2 cellular contexts compared by ENCODE assay signal in genomic region chr2:65638438-65638837, GRCh38.
TF ChIP-seq lines count a peak whose summit lies in the region.

No MANE protein-coding gene starts in this region.

TF ChIP-seq in HCT116, 20 proteins besides CTCF, POLR2A, EP300 and RAD21 (continued from another document):
- TF ChIP-seq, protein P1, sequence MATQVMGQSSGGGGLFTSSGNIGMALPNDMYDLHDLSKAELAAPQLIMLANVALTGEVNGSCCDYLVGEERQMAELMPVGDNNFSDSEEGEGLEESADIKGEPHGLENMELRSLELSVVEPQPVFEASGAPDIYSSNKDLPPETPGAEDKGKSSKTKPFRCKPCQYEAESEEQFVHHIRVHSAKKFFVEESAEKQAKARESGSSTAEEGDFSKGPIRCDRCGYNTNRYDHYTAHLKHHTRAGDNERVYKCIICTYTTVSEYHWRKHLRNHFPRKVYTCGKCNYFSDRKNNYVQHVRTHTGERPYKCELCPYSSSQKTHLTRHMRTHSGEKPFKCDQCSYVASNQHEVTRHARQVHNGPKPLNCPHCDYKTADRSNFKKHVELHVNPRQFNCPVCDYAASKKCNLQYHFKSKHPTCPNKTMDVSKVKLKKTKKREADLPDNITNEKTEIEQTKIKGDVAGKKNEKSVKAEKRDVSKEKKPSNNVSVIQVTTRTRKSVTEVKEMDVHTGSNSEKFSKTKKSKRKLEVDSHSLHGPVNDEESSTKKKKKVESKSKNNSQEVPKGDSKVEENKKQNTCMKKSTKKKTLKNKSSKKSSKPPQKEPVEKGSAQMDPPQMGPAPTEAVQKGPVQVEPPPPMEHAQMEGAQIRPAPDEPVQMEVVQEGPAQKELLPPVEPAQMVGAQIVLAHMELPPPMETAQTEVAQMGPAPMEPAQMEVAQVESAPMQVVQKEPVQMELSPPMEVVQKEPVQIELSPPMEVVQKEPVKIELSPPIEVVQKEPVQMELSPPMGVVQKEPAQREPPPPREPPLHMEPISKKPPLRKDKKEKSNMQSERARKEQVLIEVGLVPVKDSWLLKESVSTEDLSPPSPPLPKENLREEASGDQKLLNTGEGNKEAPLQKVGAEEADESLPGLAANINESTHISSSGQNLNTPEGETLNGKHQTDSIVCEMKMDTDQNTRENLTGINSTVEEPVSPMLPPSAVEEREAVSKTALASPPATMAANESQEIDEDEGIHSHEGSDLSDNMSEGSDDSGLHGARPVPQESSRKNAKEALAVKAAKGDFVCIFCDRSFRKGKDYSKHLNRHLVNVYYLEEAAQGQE (IDR thresholded peaks at IDR 0.05; ENCODE audit: low read depth) = no peak
- TF ChIP-seq TCF7L2 (IDR thresholded peaks at IDR 0.05; ENCODE audit: borderline replicate concordance, extremely low read depth, insufficient read depth, insufficient read length) (no peak), YY1 (IDR thresholded peaks at IDR 0.05; ENCODE audit: extremely low read depth, insufficient replicate concordance, low read depth, low read length) (no peak), CEBPB (IDR thresholded peaks at IDR 0.05; ENCODE audit: low read depth) (no peak), ATF3 (IDR thresholded peaks at IDR 0.05) (no peak), MAX (IDR thresholded peaks at IDR 0.05) (no peak), ELF1 (IDR thresholded peaks at IDR 0.05; ENCODE audit: borderline replicate concordance, low read depth) (no peak), SP1 (IDR thresholded peaks at IDR 0.05; ENCODE audit: low read depth) (no peak), POLR2AphosphoS5 (IDR thresholded peaks at IDR 0.05; ENCODE audit: low read depth, low read length) (no peak), SRF (IDR thresholded peaks at IDR 0.05; ENCODE audit: low read depth) (no peak), CBX3 (IDR thresholded peaks at IDR 0.05; ENCODE audit: low read depth) (no peak), ZFX (IDR thresholded peaks at IDR 0.05) (no peak)

TF ChIP-seq in SK-N-SH, 30 proteins besides CTCF, POLR2A, EP300 and RAD21 (continued from another document):
- TF ChIP-seq, protein P1 (IDR thresholded peaks at IDR 0.05; ENCODE audit: low read depth, low read length) = no peak
- no peak for TF ChIP-seq TEAD4 (IDR thresholded peaks at IDR 0.05; ENCODE audit: borderline replicate concordance, insufficient read depth)
- no peak for TF ChIP-seq MAX (IDR thresholded peaks at IDR 0.05; ENCODE audit: low read depth)
